ENCODE assay signal across 12 cellular contexts in genomic region chrX:150155396-150156048, GRCh38.
DNase-seq lines count a peak whose midpoint lies in the region; ATAC-seq and TF ChIP-seq lines count a peak whose summit lies in the region.
"Had no signal": no experiment of that assay in that cellular context is flagged by ENCODE, and none has a peak within 500 bp of the region (broad histone marks: within the 10 kb centered on the region; RNA-seq: fewer than 3 reads in every experiment).

No MANE protein-coding gene starts in this region.

- no peak for TF ChIP-seq CTCF in AG09319 (IDR thresholded peaks at IDR 0.05; ENCODE audit: low read depth, low read length)

- ATAC-seq in GM21367 (IDR thresholded peaks at IDR 0.05; ENCODE audit: unreplicated experiment) (no peak), HG02571 (IDR thresholded peaks at IDR 0.05; ENCODE audit: unreplicated experiment) (no peak)
- ATAC-seq: CD8-positive, alpha-beta T cell had no signal

- DNase-seq in AG09319 (ENCODE audit: extremely low read depth, low read depth) (peak; percentile 23), HS-27A (ENCODE audit: low read depth) (peak; percentile 68), astrocyte of the hippocampus (ENCODE audit: low read depth, low spot score) (peak; percentile 47), iris pigment epithelial cell (ENCODE audit: low read depth) (peak; percentile 25), nucleus accumbens (lab: John Stamatoyannopoulos, UW) (no peak), NCI-H2107 treated with DMSO at 0.1 percent for 48 hours (lab: John Stamatoyannopoulos, UW; ENCODE audit: unreplicated experiment) (no peak)
- DNase-seq: activated CD4-positive, alpha-beta memory T cell treated with anti-CD3 and anti-CD28 coated beads, Interleukin-2, amount 10 ng/mL, durations not matched to agents 7 days and 5 days; CD8-positive, alpha-beta T cell; glutamatergic neuron; NCI-H1436 treated with DMSO at 0.1 percent for 48 hours had no signal

Comparison
In these comparisons a context has a peak if more than half of its experiments do, and no peak if none do; other contexts are left out.
1. DNase-seq: peak in AG09319 (single experiment), HS-27A (single experiment), astrocyte of the hippocampus (single experiment) and iris pigment epithelial cell (single experiment); none in nucleus accumbens (0 of 56) and NCI-H2107 treated with DMSO at 0.1 percent for 48 hours (single experiment).